ENCODE assay signal across 22 cellular contexts in the genomic region with DNA sequence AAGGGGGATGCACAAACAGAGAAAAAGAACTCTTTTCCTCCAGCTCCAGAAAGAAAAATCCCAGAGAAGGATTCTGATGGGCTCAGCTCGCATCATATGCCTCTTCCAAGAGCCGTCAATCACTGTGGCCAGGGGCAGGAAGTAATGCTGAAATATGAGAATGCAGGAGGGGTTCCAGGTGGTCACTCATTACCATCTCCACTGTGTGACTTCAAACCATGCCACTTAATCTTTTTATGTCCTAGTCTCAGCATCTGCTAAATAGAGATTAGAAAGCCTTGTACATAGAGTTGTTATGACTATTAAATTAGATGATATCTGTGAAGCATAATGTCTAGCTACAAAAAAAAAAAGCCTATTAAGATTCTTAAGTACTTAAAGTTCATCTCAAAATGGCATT.
"Had no signal": no experiment of that assay in that cellular context is flagged by ENCODE, and none has a peak within 500 bp of the region (broad histone marks: within the 10 kb centered on the region; RNA-seq: fewer than 3 reads in every experiment).

No MANE protein-coding gene starts in this region.

- H3K9me3 ChIP-seq: ovary, right atrium auricular region, sigmoid colon, stomach, thoracic aorta had no signal

- H3K27ac ChIP-seq: coronary artery, foreskin keratinocyte, ovary, right atrium auricular region, sigmoid colon, skin epidermis, stomach, thoracic aorta had no signal

- H3K4me3 ChIP-seq: coronary artery, lung, ovary, right atrium auricular region, sigmoid colon, skin epidermis, stomach, thoracic aorta had no signal

- DNase-seq: effector CD4-positive, alpha-beta T cell; endodermal cell; erythroblast; foreskin keratinocyte; kidney; left cardiac atrium; left ventricle myocardium superior; naive thymus-derived CD8-positive, alpha-beta T cell; nucleus accumbens; ovary; sigmoid colon; stimulated activated CD4-positive, alpha-beta T cell treated with anti-CD3 and anti-CD28 coated beads, Interleukin-2, amount 100 ng/mL, for 24 hours; stimulated activated CD4-positive, alpha-beta T cell treated with anti-CD3 and anti-CD28 coated beads, Interleukin-4, amount 100 ng/mL, for 4 hours; stimulated activated naive B cell treated with anti-CD40 and anti-IgM and Interleukin-4, amounts not matched to agents 10 μg/mL and 1 μg/mL and 100 μg/mL, for 72 hours; stomach; substantia nigra; trophoblast cell had no signal

- H3K27me3 ChIP-seq: ovary, right atrium auricular region, sigmoid colon, stomach had no signal

- H3K4me1 ChIP-seq: foreskin keratinocyte, right atrium auricular region, sigmoid colon, stomach had no signal

- H3K36me3 ChIP-seq: ovary, right atrium auricular region, sigmoid colon, stomach, thoracic aorta had no signal
